Comparison of ENCODE assay signal across 8 cellular contexts in genomic region chr12:7460375-7461259, GRCh38. TPM values are rescaled to one million over a fixed set of nuclear protein-coding genes. Genes with fewer than 3 reads are reported as not detected.
DNase-seq lines count a peak whose midpoint lies in the region; ATAC-seq and TF ChIP-seq lines count a peak whose summit lies in the region.

No MANE protein-coding gene starts in this region.

- H3K4me2 ChIP-seq in OCI-LY1 (ENCODE audit: low read length), result no peak overlapping the region

- no peak overlapping the region for H3K9ac ChIP-seq in OCI-LY1 (ENCODE audit: low read length)

- H3F3A ChIP-seq in OCI-LY1 (ENCODE audit: insufficient read depth, low read length), result no peaks in the 10 kb centered on the region

- H3K9me2 ChIP-seq in OCI-LY1 (ENCODE audit: low read depth, low read length), result no peaks in the 10 kb centered on the region

- H3K27ac Mint-ChIP-seq in activated T-helper 1 cell treated with anti-CD3 and anti-CD28 coated beads, Interleukin-12 subunit alpha, Interleukin-12 subunit beta, Interleukin-2, Interleukin-4 antibody, amounts not matched to agents 30 ng/mL and 10 ng/mL and 1 ng/mL, durations not matched to agents 14 hours and 24 hours and 36 hours, result no peak overlapping the region
- no peak overlapping the region for H3K27ac Mint-ChIP-seq in osteocyte (ENCODE audit: unreplicated experiment)

- no peaks in the 10 kb centered on the region for H3K4me1 Mint-ChIP-seq in activated T-helper 1 cell treated with anti-CD3 and anti-CD28 coated beads, Interleukin-12 subunit alpha, Interleukin-12 subunit beta, Interleukin-2, Interleukin-4 antibody, amounts not matched to agents 30 ng/mL and 10 ng/mL and 1 ng/mL, durations not matched to agents 14 hours and 24 hours and 36 hours (ENCODE audit: low read depth)
- no peaks in the 10 kb centered on the region for H3K4me1 Mint-ChIP-seq in osteocyte (ENCODE audit: unreplicated experiment)

- DNase-seq in GM03348 (ENCODE audit: low spot score) (peak; percentile 76), foreskin melanocyte (peak; percentile 11), osteocyte (ENCODE audit: extremely low spot score, unreplicated experiment) (no peak)
- peak; percentile 11 for DNase-seq in activated T-helper 1 cell treated with anti-CD3 and anti-CD28 coated beads, Interleukin-12 subunit alpha, Interleukin-12 subunit beta, Interleukin-2, Interleukin-4 antibody, amounts not matched to agents 30 ng/mL and 10 ng/mL and 1 ng/mL, durations not matched to agents 14 hours and 24 hours and 36 hours (ENCODE audit: low spot score)

- H3K9me3 Mint-ChIP-seq in activated T-helper 1 cell treated with anti-CD3 and anti-CD28 coated beads, Interleukin-12 subunit alpha, Interleukin-12 subunit beta, Interleukin-2, Interleukin-4 antibody, amounts not matched to agents 30 ng/mL and 10 ng/mL and 1 ng/mL, durations not matched to agents 14 hours and 24 hours and 36 hours, result no peaks in the 10 kb centered on the region
- H3K9me3 Mint-ChIP-seq in osteocyte (ENCODE audit: unreplicated experiment), result no peaks in the 10 kb centered on the region

- no peak overlapping the region for H3K27ac ChIP-seq in OCI-LY1 (ENCODE audit: low read depth, low read length, poor library complexity, severe bottlenecking)

- no peaks in the 10 kb centered on the region for H3K79me2 ChIP-seq in OCI-LY1 (ENCODE audit: insufficient read depth, low read length)

- ATAC-seq in HG03196 (IDR thresholded peaks at IDR 0.05; ENCODE audit: unreplicated experiment) (peak; percentile 64), HG02642 (IDR thresholded peaks at IDR 0.05; ENCODE audit: poor library complexity, unreplicated experiment) (no peak), GM19455 (IDR thresholded peaks at IDR 0.05; ENCODE audit: unreplicated experiment) (no peak)

- H3K36me3 ChIP-seq in OCI-LY1 (ENCODE audit: insufficient read depth, low read length), result no peaks in the 10 kb centered on the region

- H3K27me3 ChIP-seq in OCI-LY1 (ENCODE audit: insufficient read depth, low read length), result no peaks in the 10 kb centered on the region

- H3K4me1 ChIP-seq in OCI-LY1 (ENCODE audit: insufficient read depth, low read length, severe bottlenecking), result no peaks in the 10 kb centered on the region

- no peak overlapping the region for H3K4me3 Mint-ChIP-seq in activated T-helper 1 cell treated with anti-CD3 and anti-CD28 coated beads, Interleukin-12 subunit alpha, Interleukin-12 subunit beta, Interleukin-2, Interleukin-4 antibody, amounts not matched to agents 30 ng/mL and 10 ng/mL and 1 ng/mL, durations not matched to agents 14 hours and 24 hours and 36 hours
- H3K4me3 Mint-ChIP-seq in osteocyte (ENCODE audit: unreplicated experiment), result no peak overlapping the region

- H4K20me1 ChIP-seq in OCI-LY1 (ENCODE audit: insufficient read depth, low read length), result no peaks in the 10 kb centered on the region

- H3K4me3 ChIP-seq in OCI-LY1 (ENCODE audit: low read depth, low read length, poor library complexity, severe bottlenecking), result no peak overlapping the region

- H3K9me3 ChIP-seq in OCI-LY1 (ENCODE audit: low read length), result no peaks in the 10 kb centered on the region

- TF ChIP-seq CTCF in OCI-LY1 (IDR thresholded peaks at IDR 0.05; ENCODE audit: low read length) (peak; percentile 79), osteocyte (IDR thresholded peaks at IDR 0.05) (peak; percentile 88)

- intact Hi-C loops in activated T-helper 1 cell treated with anti-CD3 and anti-CD28 coated beads, Interleukin-12 subunit alpha, Interleukin-12 subunit beta, Interleukin-2, Interleukin-4 antibody, amounts not matched to agents 30 ng/mL and 10 ng/mL and 1 ng/mL, durations not matched to agents 14 hours and 24 hours and 36 hours (cut with micrococcal nuclease), result loop anchor here (1.0 to 2.0 kb wide), 4 partner anchors 86 to 318 kb away; no protein-coding TSS in a partner anchor

- no peak overlapping the region for H2AFZ ChIP-seq in OCI-LY1 (ENCODE audit: low read length)

- H3K27me3 Mint-ChIP-seq in activated T-helper 1 cell treated with anti-CD3 and anti-CD28 coated beads, Interleukin-12 subunit alpha, Interleukin-12 subunit beta, Interleukin-2, Interleukin-4 antibody, amounts not matched to agents 30 ng/mL and 10 ng/mL and 1 ng/mL, durations not matched to agents 14 hours and 24 hours and 36 hours (ENCODE audit: insufficient read depth), result peaks cover 5% of the 10 kb centered on the region
- H3K27me3 Mint-ChIP-seq in osteocyte (ENCODE audit: unreplicated experiment), result peaks cover 27% of the 10 kb centered on the region

- H3K36me3 Mint-ChIP-seq in activated T-helper 1 cell treated with anti-CD3 and anti-CD28 coated beads, Interleukin-12 subunit alpha, Interleukin-12 subunit beta, Interleukin-2, Interleukin-4 antibody, amounts not matched to agents 30 ng/mL and 10 ng/mL and 1 ng/mL, durations not matched to agents 14 hours and 24 hours and 36 hours (ENCODE audit: low read depth), result no peaks in the 10 kb centered on the region
- H3K36me3 Mint-ChIP-seq in osteocyte (ENCODE audit: unreplicated experiment), result no peaks in the 10 kb centered on the region

RNA-seq across cellular contexts. Expression of gene CD163L1, which starts 16.7 kb away (rescaled TPM):
- total RNA-seq in activated T-helper 1 cell treated with anti-CD3 and anti-CD28 coated beads, Interleukin-12 subunit alpha, Interleukin-12 subunit beta, Interleukin-2, Interleukin-4 antibody, amounts not matched to agents 30 ng/mL and 10 ng/mL and 1 ng/mL, durations not matched to agents 14 hours and 24 hours and 36 hours, result not detected in 2 replicates
- 1.8 TPM in 2 replicates for total RNA-seq in osteocyte

RNA-seq across cellular contexts. Expression of gene CD163, which starts 43.0 kb away (rescaled TPM):
- total RNA-seq in activated T-helper 1 cell treated with anti-CD3 and anti-CD28 coated beads, Interleukin-12 subunit alpha, Interleukin-12 subunit beta, Interleukin-2, Interleukin-4 antibody, amounts not matched to agents 30 ng/mL and 10 ng/mL and 1 ng/mL, durations not matched to agents 14 hours and 24 hours and 36 hours, result not detected in 2 replicates
- not detected in 2 replicates for total RNA-seq in osteocyte
